In the genomic region with DNA sequence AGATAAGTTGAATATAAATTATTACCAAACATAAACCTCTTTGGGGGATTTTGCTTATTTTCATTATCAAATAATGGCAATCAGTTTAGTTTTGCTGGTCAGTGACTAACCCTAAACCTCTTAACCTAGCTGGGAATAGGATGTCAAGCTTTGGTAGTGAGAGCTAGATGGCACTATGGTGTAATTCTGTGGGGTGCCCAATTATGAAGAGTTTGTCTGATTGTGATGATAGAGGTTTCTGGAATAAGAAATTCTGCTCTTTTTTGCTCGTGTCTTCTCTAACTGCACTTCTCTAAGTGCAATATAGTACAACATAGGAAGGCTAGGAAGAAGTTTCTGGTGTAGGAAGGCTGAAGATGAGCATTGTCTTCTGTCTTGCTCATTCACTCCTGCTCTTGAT, we compare ENCODE assay signal across 1 cellular context.
TF ChIP-seq lines count a peak whose summit lies in the region.

No MANE protein-coding gene starts in this region.

TF ChIP-seq in H1, 55 proteins besides CTCF, POLR2A, EP300 and RAD21:
- no peak for TF ChIP-seq TCF12 (IDR thresholded peaks at IDR 0.05; ENCODE audit: low read depth, low read length)
- no peak for TF ChIP-seq NRF1 (IDR thresholded peaks at IDR 0.05; ENCODE audit: low read depth, low read length)
- no peak for TF ChIP-seq BRCA1 (IDR thresholded peaks at IDR 0.05; ENCODE audit: low read depth, low read length)
- TF ChIP-seq SUZ12 (IDR thresholded peaks at IDR 0.05; ENCODE audit: low read length): no peak
- TF ChIP-seq, protein P1, sequence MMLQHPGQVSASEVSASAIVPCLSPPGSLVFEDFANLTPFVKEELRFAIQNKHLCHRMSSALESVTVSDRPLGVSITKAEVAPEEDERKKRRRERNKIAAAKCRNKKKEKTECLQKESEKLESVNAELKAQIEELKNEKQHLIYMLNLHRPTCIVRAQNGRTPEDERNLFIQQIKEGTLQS (IDR thresholded peaks at IDR 0.05; ENCODE audit: insufficient read depth, low read depth, low read length): no peak
- no peak for TF ChIP-seq YY1 (IDR thresholded peaks at IDR 0.05; ENCODE audit: low read depth, low read length)
